In genomic region chr16:15490123-15490711, GRCh38 we compare ENCODE assay signal across 19 cellular contexts. TPM values are rescaled to one million over a fixed set of nuclear protein-coding genes. Genes with fewer than 3 reads are reported as not detected.
A peak's percentile ranks its signal among the peaks of the same experiment; 100 is the strongest.
DNase-seq lines count a peak whose midpoint lies in the region; ATAC-seq and TF ChIP-seq lines count a peak whose summit lies in the region.
"Had no signal": no experiment of that assay in that cellular context is flagged by ENCODE, and none has a peak within 500 bp of the region (broad histone marks: within the 10 kb centered on the region; RNA-seq: fewer than 3 reads in every experiment).

No MANE protein-coding gene starts in this region.

- no peaks in the 10 kb centered on the region for H3K4me1 Mint-ChIP-seq in activated naive CD4-positive, alpha-beta T cell treated with anti-CD3 and anti-CD28 coated beads, Interleukin-2, amount 10 ng/mL, durations not matched to agents 7 days and 5 days
- H3K4me1 Mint-ChIP-seq: central memory CD8-positive, alpha-beta T cell had no signal

- ATAC-seq in activated naive CD4-positive, alpha-beta T cell treated with anti-CD3 and anti-CD28 coated beads, Interleukin-2, amount 50 U/mL, for 72 hours: no peak
- no peak for ATAC-seq in HG03175 (IDR thresholded peaks at IDR 0.05; ENCODE audit: unreplicated experiment)
- ATAC-seq: naive thymus-derived CD4-positive, alpha-beta T cell; T-cell had no signal

- H3K9ac ChIP-seq in trophoblast cell (ENCODE audit: low read length): no peak overlapping the region

- peaks cover 3% of the 10 kb centered on the region for H3K27me3 Mint-ChIP-seq in activated naive CD4-positive, alpha-beta T cell treated with anti-CD3 and anti-CD28 coated beads, Interleukin-2, amount 10 ng/mL, durations not matched to agents 7 days and 5 days
- H3K27me3 Mint-ChIP-seq: central memory CD8-positive, alpha-beta T cell; naive thymus-derived CD4-positive, alpha-beta T cell; T-cell had no signal

- H3K79me1 ChIP-seq in trophoblast cell (ENCODE audit: low read length): peaks cover 2% of the 10 kb centered on the region

- no peak for DNase-seq in activated naive CD4-positive, alpha-beta T cell treated with anti-CD3 and anti-CD28 coated beads, Interleukin-2, amount 50 U/mL, for 72 hours (ENCODE audit: low spot score in 2 of 2)
- no peak for DNase-seq in activated naive CD4-positive, alpha-beta T cell treated with anti-CD3 and anti-CD28 coated beads, Interleukin-2, amount 10 ng/mL, durations not matched to agents 7 days and 5 days
- DNase-seq in coronary artery (ENCODE audit: low spot score): no peak
- no peak for DNase-seq in trophoblast cell
- no peak for DNase-seq in uterus
- no peak for DNase-seq in cerebellum (ENCODE audit: low spot score)
- DNase-seq in HCEC 1CT: no peak
- DNase-seq: activated CD4-positive, alpha-beta T cell treated with anti-CD3 and anti-CD28 coated beads for 1 hour; activated gamma-delta T cell treated with Interleukin-2 at 50 U/mL for 16 hours; NCI-H1694; NCI-H510A; substantia nigra; T-cell had no signal

- H2BK5ac ChIP-seq in trophoblast cell (ENCODE audit: low read depth, low read length, poor library complexity): no peak overlapping the region

- no peak overlapping the region for H3K4ac ChIP-seq in trophoblast cell (ENCODE audit: low read depth, low read length)

- no peak overlapping the region for H4K91ac ChIP-seq in trophoblast cell (ENCODE audit: low read depth, low read length)

- H3K9me3 ChIP-seq in trophoblast cell (ENCODE audit: insufficient read depth, low read depth, low read length) (no peaks in the 10 kb centered on the region), uterus (no peaks in the 10 kb centered on the region)

- H3K27me3 ChIP-seq in trophoblast cell (ENCODE audit: insufficient read depth, low read length): no peaks in the 10 kb centered on the region
- no peaks in the 10 kb centered on the region for H3K27me3 ChIP-seq in uterus
- H3K27me3 ChIP-seq: hepatocyte had no signal

- no peak overlapping the region for H3K18ac ChIP-seq in trophoblast cell (ENCODE audit: low read length)

- intact Hi-C loops in uterus (cut with DNase I; ENCODE audit: low total_unique reads): no loop called here

- H4K12ac ChIP-seq in trophoblast cell (ENCODE audit: low read depth, low read length): no peak overlapping the region

- no peak overlapping the region for H3K4me2 ChIP-seq in trophoblast cell (ENCODE audit: low read length)
- H3K4me2 ChIP-seq: hepatocyte had no signal

- H3K36me3 ChIP-seq in trophoblast cell (ENCODE audit: control insufficient read depth in 1 of 2, insufficient read depth in 2 of 2, low read length in 2 of 2) (no peaks in the 10 kb centered on the region), uterus (no peaks in the 10 kb centered on the region)

- no peak overlapping the region for H3K4me3 Mint-ChIP-seq in activated naive CD4-positive, alpha-beta T cell treated with anti-CD3 and anti-CD28 coated beads, Interleukin-2, amount 10 ng/mL, durations not matched to agents 7 days and 5 days
- H3K4me3 Mint-ChIP-seq: central memory CD8-positive, alpha-beta T cell; naive thymus-derived CD4-positive, alpha-beta T cell; T-cell had no signal

- H3K36me3 Mint-ChIP-seq in activated naive CD4-positive, alpha-beta T cell treated with anti-CD3 and anti-CD28 coated beads, Interleukin-2, amount 50 U/mL, for 72 hours: peaks cover 0 to 19% of the 10 kb centered on the region in 2 donors
- no peaks in the 10 kb centered on the region for H3K36me3 Mint-ChIP-seq in activated naive CD4-positive, alpha-beta T cell treated with anti-CD3 and anti-CD28 coated beads, Interleukin-2, amount 10 ng/mL, durations not matched to agents 7 days and 5 days
- H3K36me3 Mint-ChIP-seq: naive thymus-derived CD4-positive, alpha-beta T cell; T-cell had no signal

- no CpG with 5 or more reads among the region's 5 CpGs for WGBS in trophoblast cell (ENCODE audit: extremely low coverage, insufficient coverage, insufficient read length)

- no peaks in the 10 kb centered on the region for H3K79me2 ChIP-seq in trophoblast cell (ENCODE audit: control insufficient read depth, insufficient read depth, low read length, poor library complexity)
- H3K79me2 ChIP-seq: hepatocyte had no signal

- H3K27ac Mint-ChIP-seq in activated naive CD4-positive, alpha-beta T cell treated with anti-CD3 and anti-CD28 coated beads, Interleukin-2, amount 50 U/mL, for 72 hours: peak overlapping the region; percentile 66 to 89
- no peak overlapping the region for H3K27ac Mint-ChIP-seq in activated naive CD4-positive, alpha-beta T cell treated with anti-CD3 and anti-CD28 coated beads, Interleukin-2, amount 10 ng/mL, durations not matched to agents 7 days and 5 days
- H3K27ac Mint-ChIP-seq: T-cell had no signal

- H2BK120ac ChIP-seq in trophoblast cell (ENCODE audit: insufficient read depth, low read length, poor library complexity): peak overlapping the region; percentile 27

- H3K4me1 ChIP-seq in trophoblast cell (ENCODE audit: control insufficient read depth in 1 of 2, insufficient read depth in 2 of 2, low read length in 2 of 2): no peaks in the 10 kb centered on the region
- H3K4me1 ChIP-seq in uterus: peaks cover 10 to 13% of the 10 kb centered on the region in 2 donors

- H2AK5ac ChIP-seq in trophoblast cell (ENCODE audit: low read length): no peak overlapping the region

- peaks cover 0 to 6% of the 10 kb centered on the region in 2 donors for H3K9me3 Mint-ChIP-seq in activated naive CD4-positive, alpha-beta T cell treated with anti-CD3 and anti-CD28 coated beads, Interleukin-2, amount 50 U/mL, for 72 hours
- H3K9me3 Mint-ChIP-seq in activated naive CD4-positive, alpha-beta T cell treated with anti-CD3 and anti-CD28 coated beads, Interleukin-2, amount 10 ng/mL, durations not matched to agents 7 days and 5 days: no peaks in the 10 kb centered on the region
- H3K9me3 Mint-ChIP-seq: central memory CD8-positive, alpha-beta T cell; naive thymus-derived CD4-positive, alpha-beta T cell; T-cell had no signal

- no peak for TF ChIP-seq CTCF in coronary artery (IDR thresholded peaks at IDR 0.05)
- TF ChIP-seq CTCF in uterus (IDR thresholded peaks at IDR 0.05): no peak

- peak overlapping the region; percentile 81 to 85 for H3K27ac ChIP-seq in coronary artery
- H3K27ac ChIP-seq in trophoblast cell (ENCODE audit: low read depth, low read length): no peak overlapping the region
- H3K27ac ChIP-seq in uterus: peak overlapping the region; percentile 74 to 90
- H3K27ac ChIP-seq: epithelial cell of prostate, hepatocyte had no signal

- peak overlapping the region; percentile 28 for H3K4me3 ChIP-seq in coronary artery
- no peak overlapping the region for H3K4me3 ChIP-seq in trophoblast cell (ENCODE audit: low read depth, low read length)
- H3K4me3 ChIP-seq in uterus: no peak overlapping the region
- H3K4me3 ChIP-seq: hepatocyte had no signal

- no peak overlapping the region for H3K14ac ChIP-seq in trophoblast cell (ENCODE audit: low read length)

- H4K8ac ChIP-seq in trophoblast cell (ENCODE audit: low read depth, low read length): no peak overlapping the region

- H2AFZ ChIP-seq in trophoblast cell (ENCODE audit: insufficient read depth, low read length, poor library complexity): no peak overlapping the region
- H2AFZ ChIP-seq: hepatocyte had no signal

- CTCF ChIA-PET in activated naive CD4-positive, alpha-beta T cell treated with anti-CD3 and anti-CD28 coated beads, Interleukin-2, amount 10 ng/mL, durations not matched to agents 7 days and 5 days (lab: Charles Lee): interaction anchor here (1.1 kb wide), 1 partner anchor 215 kb away, joined by 3 read pairs; no protein-coding TSS in a partner anchor

- TF ChIP-seq POLR2A in uterus (IDR thresholded peaks at IDR 0.05): no peak

- H3K23ac ChIP-seq in trophoblast cell (ENCODE audit: low read length): no peak overlapping the region

- H2BK12ac ChIP-seq in trophoblast cell (ENCODE audit: low read length): no peak overlapping the region

RNA-seq across cellular contexts. Expression of gene BMERB1, which starts 55.8 kb away (rescaled TPM):
- 10 to 100 TPM in 1 of 2 donors, 1 to 10 TPM in 1; 5.8 to 20.2 TPM for total RNA-seq in activated naive CD4-positive, alpha-beta T cell treated with anti-CD3 and anti-CD28 coated beads, Interleukin-2, amount 50 U/mL, for 72 hours
- polyA plus RNA-seq in trophoblast cell (2013): 0.07 and 0.25 TPM in 2 replicates
- 10 to 100 TPM; 12.8 to 98.9 (median 39.2) TPM for total RNA-seq in uterus
- 82.1 TPM for total RNA-seq in cerebellum
- total RNA-seq: OCI-LY7 had no signal
